Comparison of ENCODE assay signal across 9 cellular contexts in genomic region chr9:122835313-122835731, GRCh38. TPM values are rescaled to one million over a fixed set of nuclear protein-coding genes. Genes with fewer than 3 reads are reported as not detected.
DNase-seq lines count a peak whose midpoint lies in the region; ATAC-seq and TF ChIP-seq lines count a peak whose summit lies in the region.
"Had no signal": no experiment of that assay in that cellular context is flagged by ENCODE, and none has a peak within 500 bp of the region (broad histone marks: within the 10 kb centered on the region; RNA-seq: fewer than 3 reads in every experiment).

No MANE protein-coding gene starts in this region.

- H3K4me3 Mint-ChIP-seq in natural killer cell = no peak overlapping the region

- no peaks in the 10 kb centered on the region for H3K9me3 ChIP-seq in Loucy (ENCODE audit: insufficient read depth, low read depth, low read length)

- H3K36me3 Mint-ChIP-seq in natural killer cell = no peaks in the 10 kb centered on the region

- POLR2A ChIA-PET in GM10248 (lab: Yijun Ruan, JAX) = interaction anchor here (0.6 kb wide), 1 partner anchor 352 kb away, joined by 3 read pairs; no protein-coding TSS in a partner anchor

- DNase-seq in GM10248 (ENCODE audit: extremely low spot score) (peak; percentile 35), natural killer cell (no peak)
- peak; percentile 17 for DNase-seq in activated naive CD4-positive, alpha-beta T cell treated with anti-CD3 and anti-CD28 coated beads, Interleukin-2, amount 50 U/mL, for 16 hours
- DNase-seq: cortex of kidney, right cardiac atrium had no signal

- TF ChIP-seq CTCF in GM10248 (IDR thresholded peaks at IDR 0.05; ENCODE audit: control extremely low read depth, extremely low read depth, low read depth, missing control alignments) (peak; percentile 18), Loucy (conservative IDR thresholded peaks at IDR 0.05; ENCODE audit: low read length) (peak; percentile 65), natural killer cell (IDR thresholded peaks at IDR 0.05) (no peak)

- H3K27me3 ChIP-seq in Loucy (ENCODE audit: insufficient read depth, low read length, poor library complexity, severe bottlenecking) = no peaks in the 10 kb centered on the region

- H3K9ac ChIP-seq in Loucy (ENCODE audit: low read depth, low read length, poor library complexity, severe bottlenecking) = peak overlapping the region; percentile 70

- H3F3A ChIP-seq in Loucy (ENCODE audit: low read depth) = no peaks in the 10 kb centered on the region

- CTCF ChIA-PET in GM10248 (lab: Yijun Ruan, JAX) = interaction anchor here (1.2 to 2.1 kb wide), 3 partner anchors 14 to 515 kb away, joined by 5 to 7 read pairs (median 5); no protein-coding TSS in a partner anchor

- H3K4me3 ChIP-seq in Loucy (ENCODE audit: low read length, poor library complexity, severe bottlenecking) = peak overlapping the region; percentile 66

- H3K9me2 ChIP-seq in Loucy (replicated peaks; ENCODE audit: low read depth, low read length) = no peaks in the 10 kb centered on the region

- H2AFZ ChIP-seq in Loucy (ENCODE audit: low read length) = peak overlapping the region; percentile 84

- intact Hi-C loops in natural killer cell (cut with micrococcal nuclease) = no loop called here

- H3K79me2 ChIP-seq in Loucy (ENCODE audit: insufficient read depth, low read length) = no peaks in the 10 kb centered on the region

- H3K36me3 ChIP-seq in Loucy (ENCODE audit: insufficient read depth, low read length) = no peaks in the 10 kb centered on the region

- H3K4me1 ChIP-seq in Loucy (ENCODE audit: insufficient read depth, low read length, poor library complexity, severe bottlenecking) = peaks cover 16% of the 10 kb centered on the region

- no peaks in the 10 kb centered on the region for H4K20me1 ChIP-seq in Loucy (ENCODE audit: insufficient read depth, low read length, poor library complexity, severe bottlenecking)

- peak overlapping the region; percentile 78 for H3K4me2 ChIP-seq in Loucy (ENCODE audit: low read depth, low read length, poor library complexity, severe bottlenecking)

- H3K4me1 Mint-ChIP-seq in natural killer cell = peaks cover 11 to 23% of the 10 kb centered on the region in 2 donors

- ATAC-seq in natural killer cell (no peak), GM19328 (IDR thresholded peaks at IDR 0.05; ENCODE audit: unreplicated experiment) (no peak), HG03442 (IDR thresholded peaks at IDR 0.05; ENCODE audit: unreplicated experiment) (no peak), GM19467 (IDR thresholded peaks at IDR 0.05; ENCODE audit: unreplicated experiment) (no peak)

- H3K27ac Mint-ChIP-seq in natural killer cell = peak overlapping the region; percentile 17 to 41

- no peaks in the 10 kb centered on the region for H3K9me3 Mint-ChIP-seq in natural killer cell

- no peaks in the 10 kb centered on the region for H3K27me3 Mint-ChIP-seq in natural killer cell (ENCODE audit: low read depth in 2 of 2)

RNA-seq across cellular contexts. Expression of gene PDCL, which starts 6.9 kb away (rescaled TPM):
- 10 to 100 TPM; 13.0 to 20.5 (median 17.8) TPM for total RNA-seq in natural killer cell

RNA-seq across cellular contexts. Expression of gene OR1K1, which starts 35.4 kb away (rescaled TPM):
- not detected for total RNA-seq in natural killer cell
- total RNA-seq: right cardiac atrium had no signal

RNA-seq across cellular contexts. Expression of gene OR5C1, which starts 46.6 kb away (rescaled TPM):
- total RNA-seq in natural killer cell = not detected
- total RNA-seq: right cardiac atrium had no signal
